In the genomic region with DNA sequence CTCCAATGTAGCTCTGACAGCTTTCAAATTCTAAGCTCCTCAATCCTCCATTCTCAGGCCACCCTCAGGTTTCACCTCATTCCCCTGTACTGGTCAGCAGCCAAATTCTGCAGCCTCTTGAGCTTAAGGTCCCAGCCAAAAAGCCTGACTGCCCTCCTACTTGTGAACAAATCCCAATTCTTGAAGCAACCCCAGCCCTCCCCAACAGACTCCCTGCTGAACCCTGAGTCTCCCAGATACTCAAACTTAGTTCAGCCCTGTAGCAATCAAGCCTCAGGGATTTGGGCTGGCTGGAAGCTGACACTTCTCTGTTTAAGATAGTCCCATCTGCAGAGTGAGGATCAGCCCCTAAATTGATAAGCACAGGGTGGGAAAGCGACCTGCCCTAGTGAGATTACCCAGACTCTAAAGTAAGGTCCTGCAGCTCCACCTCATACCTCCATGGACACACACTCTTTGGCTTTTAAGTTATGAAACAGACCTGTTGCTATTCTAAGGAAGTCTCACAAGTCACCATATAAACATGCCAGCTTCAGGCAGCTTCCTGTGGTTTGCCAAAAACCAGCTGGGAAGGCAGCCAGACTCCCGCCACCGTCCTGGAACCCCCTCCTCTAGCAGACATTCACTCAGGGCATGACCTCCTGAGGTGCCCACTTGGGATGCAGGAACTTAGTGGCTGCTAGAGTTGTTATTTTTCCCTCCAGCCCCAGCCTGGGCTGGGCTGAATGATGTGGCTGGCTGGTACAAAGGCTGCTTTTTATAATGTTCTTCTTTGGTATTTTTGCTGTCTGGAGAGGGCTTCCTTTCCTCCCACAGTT, we compare ENCODE assay signal across 1 cellular context.
TF ChIP-seq lines count a peak whose summit lies in the region.

No MANE protein-coding gene starts in this region.

TF ChIP-seq in K562, 482 proteins besides CTCF, POLR2A, EP300 and RAD21 (continued from another document and continues in another):
- TF ChIP-seq, protein P1, sequence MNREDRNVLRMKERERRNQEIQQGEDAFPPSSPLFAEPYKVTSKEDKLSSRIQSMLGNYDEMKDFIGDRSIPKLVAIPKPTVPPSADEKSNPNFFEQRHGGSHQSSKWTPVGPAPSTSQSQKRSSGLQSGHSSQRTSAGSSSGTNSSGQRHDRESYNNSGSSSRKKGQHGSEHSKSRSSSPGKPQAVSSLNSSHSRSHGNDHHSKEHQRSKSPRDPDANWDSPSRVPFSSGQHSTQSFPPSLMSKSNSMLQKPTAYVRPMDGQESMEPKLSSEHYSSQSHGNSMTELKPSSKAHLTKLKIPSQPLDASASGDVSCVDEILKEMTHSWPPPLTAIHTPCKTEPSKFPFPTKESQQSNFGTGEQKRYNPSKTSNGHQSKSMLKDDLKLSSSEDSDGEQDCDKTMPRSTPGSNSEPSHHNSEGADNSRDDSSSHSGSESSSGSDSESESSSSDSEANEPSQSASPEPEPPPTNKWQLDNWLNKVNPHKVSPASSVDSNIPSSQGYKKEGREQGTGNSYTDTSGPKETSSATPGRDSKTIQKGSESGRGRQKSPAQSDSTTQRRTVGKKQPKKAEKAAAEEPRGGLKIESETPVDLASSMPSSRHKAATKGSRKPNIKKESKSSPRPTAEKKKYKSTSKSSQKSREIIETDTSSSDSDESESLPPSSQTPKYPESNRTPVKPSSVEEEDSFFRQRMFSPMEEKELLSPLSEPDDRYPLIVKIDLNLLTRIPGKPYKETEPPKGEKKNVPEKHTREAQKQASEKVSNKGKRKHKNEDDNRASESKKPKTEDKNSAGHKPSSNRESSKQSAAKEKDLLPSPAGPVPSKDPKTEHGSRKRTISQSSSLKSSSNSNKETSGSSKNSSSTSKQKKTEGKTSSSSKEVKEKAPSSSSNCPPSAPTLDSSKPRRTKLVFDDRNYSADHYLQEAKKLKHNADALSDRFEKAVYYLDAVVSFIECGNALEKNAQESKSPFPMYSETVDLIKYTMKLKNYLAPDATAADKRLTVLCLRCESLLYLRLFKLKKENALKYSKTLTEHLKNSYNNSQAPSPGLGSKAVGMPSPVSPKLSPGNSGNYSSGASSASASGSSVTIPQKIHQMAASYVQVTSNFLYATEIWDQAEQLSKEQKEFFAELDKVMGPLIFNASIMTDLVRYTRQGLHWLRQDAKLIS (CRISPR knock-in tag; IDR thresholded peaks at IDR 0.05), result peak; percentile 86
- TF ChIP-seq, protein P2, sequence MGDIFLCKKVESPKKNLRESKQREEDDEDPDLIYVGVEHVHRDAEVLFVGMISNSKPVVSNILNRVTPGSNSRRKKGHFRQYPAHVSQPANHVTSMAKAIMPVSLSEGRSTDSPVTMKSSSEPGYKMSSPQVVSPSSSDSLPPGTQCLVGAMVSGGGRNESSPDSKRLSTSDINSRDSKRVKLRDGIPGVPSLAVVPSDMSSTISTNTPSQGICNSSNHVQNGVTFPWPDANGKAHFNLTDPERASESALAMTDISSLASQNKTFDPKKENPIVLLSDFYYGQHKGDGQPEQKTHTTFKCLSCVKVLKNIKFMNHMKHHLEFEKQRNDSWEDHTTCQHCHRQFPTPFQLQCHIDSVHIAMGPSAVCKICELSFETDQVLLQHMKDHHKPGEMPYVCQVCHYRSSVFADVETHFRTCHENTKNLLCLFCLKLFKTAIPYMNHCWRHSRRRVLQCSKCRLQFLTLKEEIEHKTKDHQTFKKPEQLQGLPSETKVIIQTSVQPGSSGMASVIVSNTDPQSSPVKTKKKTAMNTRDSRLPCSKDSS (IDR thresholded peaks at IDR 0.05; ENCODE audit: low read depth, partially characterized antibody), result no peak
- TF ChIP-seq, protein P3, sequence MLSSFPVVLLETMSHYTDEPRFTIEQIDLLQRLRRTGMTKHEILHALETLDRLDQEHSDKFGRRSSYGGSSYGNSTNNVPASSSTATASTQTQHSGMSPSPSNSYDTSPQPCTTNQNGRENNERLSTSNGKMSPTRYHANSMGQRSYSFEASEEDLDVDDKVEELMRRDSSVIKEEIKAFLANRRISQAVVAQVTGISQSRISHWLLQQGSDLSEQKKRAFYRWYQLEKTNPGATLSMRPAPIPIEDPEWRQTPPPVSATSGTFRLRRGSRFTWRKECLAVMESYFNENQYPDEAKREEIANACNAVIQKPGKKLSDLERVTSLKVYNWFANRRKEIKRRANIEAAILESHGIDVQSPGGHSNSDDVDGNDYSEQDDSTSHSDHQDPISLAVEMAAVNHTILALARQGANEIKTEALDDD (IDR thresholded peaks at IDR 0.05), result peak; percentile 90
- TF ChIP-seq L3MBTL2 (IDR thresholded peaks at IDR 0.05), result peak; percentile 35
- TF ChIP-seq HNRNPH1 (optimal IDR thresholded peaks at IDR 0.05; ENCODE audit: low read depth, low read length), result no peak
- TF ChIP-seq DMBX1 (CRISPR knock-in tag; IDR thresholded peaks at IDR 0.05; ENCODE audit: borderline replicate concordance), result peak; percentile 79
- TF ChIP-seq, protein P4, sequence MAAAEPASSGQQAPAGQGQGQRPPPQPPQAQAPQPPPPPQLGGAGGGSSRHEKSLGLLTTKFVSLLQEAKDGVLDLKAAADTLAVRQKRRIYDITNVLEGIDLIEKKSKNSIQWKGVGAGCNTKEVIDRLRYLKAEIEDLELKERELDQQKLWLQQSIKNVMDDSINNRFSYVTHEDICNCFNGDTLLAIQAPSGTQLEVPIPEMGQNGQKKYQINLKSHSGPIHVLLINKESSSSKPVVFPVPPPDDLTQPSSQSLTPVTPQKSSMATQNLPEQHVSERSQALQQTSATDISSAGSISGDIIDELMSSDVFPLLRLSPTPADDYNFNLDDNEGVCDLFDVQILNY (CRISPR knock-in tag; IDR thresholded peaks at IDR 0.05), result no peak
- no peak for TF ChIP-seq HDAC8 (tag; IDR thresholded peaks at IDR 0.05)
- TF ChIP-seq GATA2 (CRISPR knock-in tag; IDR thresholded peaks at IDR 0.05), result peak; percentile 99
- TF ChIP-seq, protein P5, sequence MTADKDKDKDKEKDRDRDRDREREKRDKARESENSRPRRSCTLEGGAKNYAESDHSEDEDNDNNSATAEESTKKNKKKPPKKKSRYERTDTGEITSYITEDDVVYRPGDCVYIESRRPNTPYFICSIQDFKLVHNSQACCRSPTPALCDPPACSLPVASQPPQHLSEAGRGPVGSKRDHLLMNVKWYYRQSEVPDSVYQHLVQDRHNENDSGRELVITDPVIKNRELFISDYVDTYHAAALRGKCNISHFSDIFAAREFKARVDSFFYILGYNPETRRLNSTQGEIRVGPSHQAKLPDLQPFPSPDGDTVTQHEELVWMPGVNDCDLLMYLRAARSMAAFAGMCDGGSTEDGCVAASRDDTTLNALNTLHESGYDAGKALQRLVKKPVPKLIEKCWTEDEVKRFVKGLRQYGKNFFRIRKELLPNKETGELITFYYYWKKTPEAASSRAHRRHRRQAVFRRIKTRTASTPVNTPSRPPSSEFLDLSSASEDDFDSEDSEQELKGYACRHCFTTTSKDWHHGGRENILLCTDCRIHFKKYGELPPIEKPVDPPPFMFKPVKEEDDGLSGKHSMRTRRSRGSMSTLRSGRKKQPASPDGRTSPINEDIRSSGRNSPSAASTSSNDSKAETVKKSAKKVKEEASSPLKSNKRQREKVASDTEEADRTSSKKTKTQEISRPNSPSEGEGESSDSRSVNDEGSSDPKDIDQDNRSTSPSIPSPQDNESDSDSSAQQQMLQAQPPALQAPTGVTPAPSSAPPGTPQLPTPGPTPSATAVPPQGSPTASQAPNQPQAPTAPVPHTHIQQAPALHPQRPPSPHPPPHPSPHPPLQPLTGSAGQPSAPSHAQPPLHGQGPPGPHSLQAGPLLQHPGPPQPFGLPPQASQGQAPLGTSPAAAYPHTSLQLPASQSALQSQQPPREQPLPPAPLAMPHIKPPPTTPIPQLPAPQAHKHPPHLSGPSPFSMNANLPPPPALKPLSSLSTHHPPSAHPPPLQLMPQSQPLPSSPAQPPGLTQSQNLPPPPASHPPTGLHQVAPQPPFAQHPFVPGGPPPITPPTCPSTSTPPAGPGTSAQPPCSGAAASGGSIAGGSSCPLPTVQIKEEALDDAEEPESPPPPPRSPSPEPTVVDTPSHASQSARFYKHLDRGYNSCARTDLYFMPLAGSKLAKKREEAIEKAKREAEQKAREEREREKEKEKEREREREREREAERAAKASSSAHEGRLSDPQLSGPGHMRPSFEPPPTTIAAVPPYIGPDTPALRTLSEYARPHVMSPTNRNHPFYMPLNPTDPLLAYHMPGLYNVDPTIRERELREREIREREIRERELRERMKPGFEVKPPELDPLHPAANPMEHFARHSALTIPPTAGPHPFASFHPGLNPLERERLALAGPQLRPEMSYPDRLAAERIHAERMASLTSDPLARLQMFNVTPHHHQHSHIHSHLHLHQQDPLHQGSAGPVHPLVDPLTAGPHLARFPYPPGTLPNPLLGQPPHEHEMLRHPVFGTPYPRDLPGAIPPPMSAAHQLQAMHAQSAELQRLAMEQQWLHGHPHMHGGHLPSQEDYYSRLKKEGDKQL (CRISPR knock-in tag; IDR thresholded peaks at IDR 0.05; ENCODE audit: borderline replicate concordance), result 0 out of 2 replicates have a peak, but pooled peaks have one; percentile 77
- TF ChIP-seq, protein P6, sequence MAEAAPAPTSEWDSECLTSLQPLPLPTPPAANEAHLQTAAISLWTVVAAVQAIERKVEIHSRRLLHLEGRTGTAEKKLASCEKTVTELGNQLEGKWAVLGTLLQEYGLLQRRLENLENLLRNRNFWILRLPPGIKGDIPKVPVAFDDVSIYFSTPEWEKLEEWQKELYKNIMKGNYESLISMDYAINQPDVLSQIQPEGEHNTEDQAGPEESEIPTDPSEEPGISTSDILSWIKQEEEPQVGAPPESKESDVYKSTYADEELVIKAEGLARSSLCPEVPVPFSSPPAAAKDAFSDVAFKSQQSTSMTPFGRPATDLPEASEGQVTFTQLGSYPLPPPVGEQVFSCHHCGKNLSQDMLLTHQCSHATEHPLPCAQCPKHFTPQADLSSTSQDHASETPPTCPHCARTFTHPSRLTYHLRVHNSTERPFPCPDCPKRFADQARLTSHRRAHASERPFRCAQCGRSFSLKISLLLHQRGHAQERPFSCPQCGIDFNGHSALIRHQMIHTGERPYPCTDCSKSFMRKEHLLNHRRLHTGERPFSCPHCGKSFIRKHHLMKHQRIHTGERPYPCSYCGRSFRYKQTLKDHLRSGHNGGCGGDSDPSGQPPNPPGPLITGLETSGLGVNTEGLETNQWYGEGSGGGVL (CRISPR knock-in tag; IDR thresholded peaks at IDR 0.05), result no peak
- no peak for TF ChIP-seq CBX2 (IDR thresholded peaks at IDR 0.05; ENCODE audit: insufficient read depth, low read length, poor library complexity, severe bottlenecking)
- peak; percentile 92 for TF ChIP-seq HDAC3 (IDR thresholded peaks at IDR 0.05; ENCODE audit: borderline replicate concordance, partially characterized antibody)
- no peak for TF ChIP-seq PHF21A (IDR thresholded peaks at IDR 0.05; ENCODE audit: borderline replicate concordance, low read depth)
- TF ChIP-seq MBD2 (IDR thresholded peaks at IDR 0.05; ENCODE audit: borderline replicate concordance, low read depth), result peak; percentile 79; the same call in 1 of the 2 replicates
- peak; percentile 83 for TF ChIP-seq MTA3 (IDR thresholded peaks at IDR 0.05; ENCODE audit: borderline replicate concordance)
- TF ChIP-seq, protein P7, sequence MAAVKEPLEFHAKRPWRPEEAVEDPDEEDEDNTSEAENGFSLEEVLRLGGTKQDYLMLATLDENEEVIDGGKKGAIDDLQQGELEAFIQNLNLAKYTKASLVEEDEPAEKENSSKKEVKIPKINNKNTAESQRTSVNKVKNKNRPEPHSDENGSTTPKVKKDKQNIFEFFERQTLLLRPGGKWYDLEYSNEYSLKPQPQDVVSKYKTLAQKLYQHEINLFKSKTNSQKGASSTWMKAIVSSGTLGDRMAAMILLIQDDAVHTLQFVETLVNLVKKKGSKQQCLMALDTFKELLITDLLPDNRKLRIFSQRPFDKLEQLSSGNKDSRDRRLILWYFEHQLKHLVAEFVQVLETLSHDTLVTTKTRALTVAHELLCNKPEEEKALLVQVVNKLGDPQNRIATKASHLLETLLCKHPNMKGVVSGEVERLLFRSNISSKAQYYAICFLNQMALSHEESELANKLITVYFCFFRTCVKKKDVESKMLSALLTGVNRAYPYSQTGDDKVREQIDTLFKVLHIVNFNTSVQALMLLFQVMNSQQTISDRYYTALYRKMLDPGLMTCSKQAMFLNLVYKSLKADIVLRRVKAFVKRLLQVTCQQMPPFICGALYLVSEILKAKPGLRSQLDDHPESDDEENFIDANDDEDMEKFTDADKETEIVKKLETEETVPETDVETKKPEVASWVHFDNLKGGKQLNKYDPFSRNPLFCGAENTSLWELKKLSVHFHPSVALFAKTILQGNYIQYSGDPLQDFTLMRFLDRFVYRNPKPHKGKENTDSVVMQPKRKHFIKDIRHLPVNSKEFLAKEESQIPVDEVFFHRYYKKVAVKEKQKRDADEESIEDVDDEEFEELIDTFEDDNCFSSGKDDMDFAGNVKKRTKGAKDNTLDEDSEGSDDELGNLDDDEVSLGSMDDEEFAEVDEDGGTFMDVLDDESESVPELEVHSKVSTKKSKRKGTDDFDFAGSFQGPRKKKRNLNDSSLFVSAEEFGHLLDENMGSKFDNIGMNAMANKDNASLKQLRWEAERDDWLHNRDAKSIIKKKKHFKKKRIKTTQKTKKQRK (IDR thresholded peaks at IDR 0.05; ENCODE audit: borderline replicate concordance, low read depth, low read length), result no peak
- TF ChIP-seq SIN3A (IDR thresholded peaks at IDR 0.05; ENCODE audit: borderline replicate concordance in 2 of 2, control insufficient read depth in 1 of 2, low read depth in 2 of 2, low read length in 2 of 2), result no peak
- no peak for TF ChIP-seq POLR2H (tag; IDR thresholded peaks at IDR 0.05; ENCODE audit: low read depth)
- peak; percentile 31; the same call in 1 of the 2 replicates for TF ChIP-seq SPI1 (IDR thresholded peaks at IDR 0.05; ENCODE audit: borderline replicate concordance, low read depth, low read length)
- TF ChIP-seq MYNN (IDR thresholded peaks at IDR 0.05), result peak; percentile 95
- no peak for TF ChIP-seq MYNN (CRISPR knock-in tag; IDR thresholded peaks at IDR 0.05)
- TF ChIP-seq TGIF2 (CRISPR knock-in tag; IDR thresholded peaks at IDR 0.05), result no peak
- peak; percentile 96 for TF ChIP-seq KDM1A (IDR thresholded peaks at IDR 0.05)
- TF ChIP-seq, protein P8, sequence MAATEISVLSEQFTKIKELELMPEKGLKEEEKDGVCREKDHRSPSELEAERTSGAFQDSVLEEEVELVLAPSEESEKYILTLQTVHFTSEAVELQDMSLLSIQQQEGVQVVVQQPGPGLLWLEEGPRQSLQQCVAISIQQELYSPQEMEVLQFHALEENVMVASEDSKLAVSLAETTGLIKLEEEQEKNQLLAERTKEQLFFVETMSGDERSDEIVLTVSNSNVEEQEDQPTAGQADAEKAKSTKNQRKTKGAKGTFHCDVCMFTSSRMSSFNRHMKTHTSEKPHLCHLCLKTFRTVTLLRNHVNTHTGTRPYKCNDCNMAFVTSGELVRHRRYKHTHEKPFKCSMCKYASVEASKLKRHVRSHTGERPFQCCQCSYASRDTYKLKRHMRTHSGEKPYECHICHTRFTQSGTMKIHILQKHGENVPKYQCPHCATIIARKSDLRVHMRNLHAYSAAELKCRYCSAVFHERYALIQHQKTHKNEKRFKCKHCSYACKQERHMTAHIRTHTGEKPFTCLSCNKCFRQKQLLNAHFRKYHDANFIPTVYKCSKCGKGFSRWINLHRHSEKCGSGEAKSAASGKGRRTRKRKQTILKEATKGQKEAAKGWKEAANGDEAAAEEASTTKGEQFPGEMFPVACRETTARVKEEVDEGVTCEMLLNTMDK (IDR thresholded peaks at IDR 0.05; ENCODE audit: borderline replicate concordance, insufficient read depth, low read depth, low read length, poor library complexity, severe bottlenecking), result no peak
- TF ChIP-seq ZNF124 (CRISPR knock-in tag; IDR thresholded peaks at IDR 0.05), result no peak
- TF ChIP-seq BRD9 (IDR thresholded peaks at IDR 0.05; ENCODE audit: low read depth, partially characterized antibody), result peak; percentile 69
- TF ChIP-seq RUNX1 (IDR thresholded peaks at IDR 0.05; ENCODE audit: low read depth), result peak; percentile 86; the same call in 1 of the 2 replicates
